Comparison of ENCODE assay signal across 13 cellular contexts in genomic region chr3:49199900-49200281, GRCh38. TPM values are rescaled to one million over a fixed set of nuclear protein-coding genes. Genes with fewer than 3 reads are reported as not detected.
DNase-seq lines count a peak whose midpoint lies in the region; ATAC-seq and TF ChIP-seq lines count a peak whose summit lies in the region.
"Had no signal": no experiment of that assay in that cellular context is flagged by ENCODE, and none has a peak within 500 bp of the region (broad histone marks: within the 10 kb centered on the region; RNA-seq: fewer than 3 reads in every experiment).

No MANE protein-coding gene starts in this region.

- peak overlapping the region; percentile 91 for H3K9ac ChIP-seq in skeletal muscle satellite cell (ENCODE audit: low read depth, low read length)

- no peaks in the 10 kb centered on the region for H3K36me3 ChIP-seq in BJ (ENCODE audit: control insufficient read depth, insufficient read depth, low read length)
- H3K36me3 ChIP-seq in skeletal muscle satellite cell (ENCODE audit: insufficient read depth, low read length): no peaks in the 10 kb centered on the region

- peaks cover 6% of the 10 kb centered on the region for H3K4me1 ChIP-seq in skeletal muscle satellite cell (ENCODE audit: control insufficient read depth, insufficient read depth, low read length)

- H3K27me3 ChIP-seq in BJ (ENCODE audit: control insufficient read depth, insufficient read depth, low read length) (no peaks in the 10 kb centered on the region), skeletal muscle satellite cell (ENCODE audit: control insufficient read depth, insufficient read depth, low read length) (no peaks in the 10 kb centered on the region)

- no peaks in the 10 kb centered on the region for H3K9me3 ChIP-seq in skeletal muscle satellite cell (replicated peaks; ENCODE audit: low read length)

- DNase-seq in BJ (ENCODE audit: low read depth) (no peak), choroid plexus epithelial cell (ENCODE audit: low read depth) (no peak), iris pigment epithelial cell (ENCODE audit: low read depth) (peak; percentile 20), NCI-H187 treated with DMSO at 0.1 percent for 48 hours (lab: John Stamatoyannopoulos, UW) (no peak), NCI-H2081 (lab: John Stamatoyannopoulos, UW) (no peak)
- no peak for DNase-seq in activated naive CD4-positive, alpha-beta T cell treated with Interleukin-2 at 50 U/mL for 16 hours
- DNase-seq: HFFc6, hippocampal formation, NCI-H1436, NCI-H774, SHP77 treated with DMSO at 0.1 percent for 48 hours had no signal

- CTCF ChIA-PET in BJ (lab: Yijun Ruan, JAX): interaction anchor here (0.7 kb wide), 1 partner anchor 29 kb away, joined by 3 read pairs; no protein-coding TSS in a partner anchor

- POLR2A ChIA-PET in BJ (lab: Charles Lee): no interaction called here

- no peak for TF ChIP-seq CTCF in BJ (IDR thresholded peaks at IDR 0.05; ENCODE audit: insufficient read depth, low read depth, low read length)
- TF ChIP-seq CTCF in choroid plexus epithelial cell (conservative IDR thresholded peaks at IDR 0.05; ENCODE audit: low read depth, low read length): no peak

- no peak for ATAC-seq in HG03175 (IDR thresholded peaks at IDR 0.05; ENCODE audit: unreplicated experiment)

- H3K4me3 ChIP-seq in BJ (ENCODE audit: low read depth, low read length): peak overlapping the region; percentile 42
- peak overlapping the region; percentile 58 for H3K4me3 ChIP-seq in choroid plexus epithelial cell (ENCODE audit: low read depth, low read length)
- H3K4me3 ChIP-seq in skeletal muscle satellite cell (ENCODE audit: low read length): peak overlapping the region; percentile 93

- H3K4me2 ChIP-seq in skeletal muscle satellite cell (ENCODE audit: low read length): peak overlapping the region; percentile 92

RNA-seq across cellular contexts. Expression of gene KLHDC8B, which starts 28.5 kb away (rescaled TPM):
- 33.8 and 47.8 TPM in 2 replicates for polyA plus RNA-seq in BJ (2011; rRNA removed)
- polyA minus RNA-seq in BJ (2011; rRNA and poly(A)+ RNA removed): 18.6 and 23.2 TPM in 2 replicates
- 6.1 and 7.6 TPM in 2 replicates for total RNA-seq in skeletal muscle satellite cell (2012; rRNA removed)

RNA-seq across cellular contexts. Expression of gene CCDC71, which starts 33.8 kb away (rescaled TPM):
- polyA plus RNA-seq in BJ (2011; rRNA removed): 23.1 and 33.3 TPM in 2 replicates
- polyA minus RNA-seq in BJ (2011; rRNA and poly(A)+ RNA removed): 30.9 and 49.3 TPM in 2 replicates
- 21.3 and 23.8 TPM in 2 replicates for total RNA-seq in skeletal muscle satellite cell (2012; rRNA removed)

Comparison
In these comparisons a context has a peak if more than half of its experiments do, and no peak if none do; other contexts are left out.
1. H3K4me3 ChIP-seq: peak in every context shown above with its lines; median percentile 93 in skeletal muscle satellite cell; 58 in choroid plexus epithelial cell; 42 in BJ.